Comparison of ENCODE assay signal across 11 cellular contexts in the genomic region with DNA sequence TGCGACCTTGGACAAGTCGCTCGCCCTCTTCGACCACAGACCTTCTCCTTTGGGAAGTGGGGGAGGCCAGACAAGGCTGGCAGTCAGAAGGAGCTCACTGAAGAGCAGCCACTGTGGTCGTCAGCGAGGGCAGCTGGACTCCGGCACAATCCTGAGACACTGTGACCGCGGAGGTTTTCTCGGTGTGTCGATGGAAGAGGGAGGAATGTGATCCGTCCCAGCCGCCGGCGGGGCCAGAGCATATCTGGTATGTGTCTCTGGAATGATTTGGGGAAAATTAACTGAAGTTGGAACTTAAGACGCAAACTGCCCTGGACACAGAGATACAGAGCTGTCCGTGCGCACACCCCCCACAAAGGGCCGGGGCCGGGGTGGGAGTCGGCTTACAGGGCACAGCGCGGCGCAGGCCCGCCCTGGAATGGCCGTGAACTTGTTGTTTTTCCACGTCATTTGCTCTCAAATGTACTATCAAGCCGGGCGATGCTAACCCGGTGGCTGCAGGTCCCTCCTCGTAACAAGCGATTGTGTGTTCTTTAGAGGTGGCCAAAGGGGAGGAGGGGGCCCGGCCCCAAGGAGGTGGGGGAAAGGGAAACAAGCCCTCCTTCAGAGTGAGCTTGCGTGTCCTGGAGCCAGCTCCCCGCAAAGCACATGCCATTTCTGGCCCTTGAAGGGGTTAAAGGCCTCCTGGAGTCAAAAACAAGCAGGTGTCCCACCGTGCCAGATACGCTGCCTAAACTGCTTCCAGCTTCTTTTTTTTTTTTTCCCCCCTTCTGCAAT. TPM values are rescaled to one million over a fixed set of nuclear protein-coding genes. Genes with fewer than 3 reads are reported as not detected.
DNase-seq lines count a peak whose midpoint lies in the region; ATAC-seq and TF ChIP-seq lines count a peak whose summit lies in the region.
"Had no signal": no experiment of that assay in that cellular context is flagged by ENCODE, and none has a peak within 500 bp of the region (broad histone marks: within the 10 kb centered on the region; RNA-seq: fewer than 3 reads in every experiment).

No MANE protein-coding gene starts in this region.

- CTCF ChIA-PET in AG04450 (lab: Charles Lee), result interaction anchor here (0.5 to 1.9 kb wide), 7 partner anchors 13 to 284 kb away, joined by 3 to 26 read pairs (median 3); no protein-coding TSS in a partner anchor

- TF ChIP-seq EP300 in gastroesophageal sphincter (IDR thresholded peaks at IDR 0.05), result no peak

- no peak for TF ChIP-seq POLR2A in gastroesophageal sphincter (IDR thresholded peaks at IDR 0.05)

- H3K27me3 Mint-ChIP-seq in neural crest cell (ENCODE audit: low read depth), result no peaks in the 10 kb centered on the region
- H3K27me3 Mint-ChIP-seq in stimulated activated naive CD8-positive, alpha-beta T cell treated with anti-CD3 and anti-CD28 coated beads, Interleukin-15, amount 100 ng/mL, for 72 hours, result peaks cover 37% of the 10 kb centered on the region

- DNase-seq in AG04450 (ENCODE audit: low read depth, low spot score), result peak; percentile 4
- DNase-seq in NCI-H1694 treated with DMSO at 0.1 percent for 48 hours (lab: John Stamatoyannopoulos, UW), result peak; percentile 63
- DNase-seq in fibroblast of mammary gland (ENCODE audit: low read depth), result peak; percentile 29
- no peak for DNase-seq in neural crest cell (ENCODE audit: low read depth, low spot score)
- DNase-seq in stimulated activated naive CD8-positive, alpha-beta T cell treated with anti-CD3 and anti-CD28 coated beads, Interleukin-15, amount 100 ng/mL, for 72 hours, result no peak
- DNase-seq: MM.1S, natural killer cell, SHP77 treated with DMSO at 0.1 percent for 48 hours had no signal

- ATAC-seq in gastroesophageal sphincter, result no peak
- ATAC-seq in GM18868 (IDR thresholded peaks at IDR 0.05; ENCODE audit: unreplicated experiment), result no peak
- no peak for ATAC-seq in GM19463 (IDR thresholded peaks at IDR 0.05; ENCODE audit: unreplicated experiment)
- ATAC-seq in stimulated activated naive CD8-positive, alpha-beta T cell treated with anti-CD3 and anti-CD28 coated beads, Interleukin-15, amount 100 ng/mL, for 72 hours, result no peak
- ATAC-seq: natural killer cell had no signal

- peak overlapping the region; percentile 27 for H3K27ac Mint-ChIP-seq in neural crest cell (ENCODE audit: unreplicated experiment)
- no peak overlapping the region for H3K27ac Mint-ChIP-seq in stimulated activated naive CD8-positive, alpha-beta T cell treated with anti-CD3 and anti-CD28 coated beads, Interleukin-15, amount 100 ng/mL, for 72 hours
- H3K27ac Mint-ChIP-seq: natural killer cell had no signal

- H3K36me3 ChIP-seq in gastroesophageal sphincter, result no peaks in the 10 kb centered on the region

- peaks cover 0 to 22% (median 5%) of the 10 kb centered on the region in 3 donors for H3K4me1 ChIP-seq in gastroesophageal sphincter

- H3K27me3 ChIP-seq in AG04450 (ENCODE audit: control insufficient read depth, insufficient read depth, low read length) (peaks cover 3% of the 10 kb centered on the region), gastroesophageal sphincter (no peaks in the 10 kb centered on the region)

- H3K9me3 Mint-ChIP-seq in neural crest cell, result no peaks in the 10 kb centered on the region
- no peaks in the 10 kb centered on the region for H3K9me3 Mint-ChIP-seq in stimulated activated naive CD8-positive, alpha-beta T cell treated with anti-CD3 and anti-CD28 coated beads, Interleukin-15, amount 100 ng/mL, for 72 hours
- H3K9me3 Mint-ChIP-seq: natural killer cell had no signal

- POLR2A ChIA-PET in AG04450 (lab: Yijun Ruan, JAX), result interaction anchor here (0.5 to 1.0 kb wide), 3 partner anchors 9 to 120 kb away, joined by 3 to 7 read pairs (median 3); no protein-coding TSS in a partner anchor

- no peak for TF ChIP-seq CTCF in AG04450 (IDR thresholded peaks at IDR 0.05; ENCODE audit: low read depth, low read length)
- TF ChIP-seq CTCF in fibroblast of mammary gland (conservative IDR thresholded peaks at IDR 0.05; ENCODE audit: control insufficient read depth, insufficient read depth, low read depth, low read length), result no peak
- no peak for TF ChIP-seq CTCF in neural crest cell (conservative IDR thresholded peaks at IDR 0.05)
- TF ChIP-seq CTCF in gastroesophageal sphincter (IDR thresholded peaks at IDR 0.05), result no peak

- H3K27ac ChIP-seq in AG04450 (ENCODE audit: low read depth, low read length) (peak overlapping the region; percentile 21), gastroesophageal sphincter (peak overlapping the region in 1 of 4 donors; percentile 31)

- 30 to 50% methylated on average over 2 to 12 of the region's 37 CpGs for WGBS in gastroesophageal sphincter (ENCODE audit: low coverage in 1 of 2), 2 donors

- H3K4me3 Mint-ChIP-seq in neural crest cell, result no peak overlapping the region
- no peak overlapping the region for H3K4me3 Mint-ChIP-seq in stimulated activated naive CD8-positive, alpha-beta T cell treated with anti-CD3 and anti-CD28 coated beads, Interleukin-15, amount 100 ng/mL, for 72 hours
- H3K4me3 Mint-ChIP-seq: natural killer cell had no signal

- no peaks in the 10 kb centered on the region for H3K36me3 Mint-ChIP-seq in neural crest cell (ENCODE audit: low read depth)
- H3K36me3 Mint-ChIP-seq: natural killer cell had no signal

- H3K9me3 ChIP-seq in AG04450 (ENCODE audit: control insufficient read depth, insufficient read depth, low read length), result no peaks in the 10 kb centered on the region; the same call in 1 of the 2 replicates
- H3K9me3 ChIP-seq in gastroesophageal sphincter, result no peaks in the 10 kb centered on the region

- peak overlapping the region; percentile 17; the same call in 1 of the 2 replicates for H3K4me3 ChIP-seq in AG04450 (ENCODE audit: low read depth, low read length)
- H3K4me3 ChIP-seq in fibroblast of mammary gland (ENCODE audit: control insufficient read depth, low read depth, low read length), result peak overlapping the region; percentile 6
- peak overlapping the region in 1 of 2 donors; percentile 39 for H3K4me3 ChIP-seq in gastroesophageal sphincter

- peaks cover 43% of the 10 kb centered on the region for H3K4me1 Mint-ChIP-seq in neural crest cell
- H3K4me1 Mint-ChIP-seq in stimulated activated naive CD8-positive, alpha-beta T cell treated with anti-CD3 and anti-CD28 coated beads, Interleukin-15, amount 100 ng/mL, for 72 hours, result peaks cover 6% of the 10 kb centered on the region
- H3K4me1 Mint-ChIP-seq: natural killer cell had no signal

RNA-seq across cellular contexts. Expression of a gene that starts 0.4 kb away (rescaled TPM):
- 0.07 and 0.10 TPM in 2 replicates for polyA plus RNA-seq in AG04450 (2011; rRNA removed)
- polyA minus RNA-seq in AG04450 (2011; rRNA and poly(A)+ RNA removed), result 0.22 and 0.28 TPM in 2 replicates
- total RNA-seq in neural crest cell (0.07 and 0.09 TPM in 2 replicates), gastroesophageal sphincter (under 1 TPM; 0.16 to 0.69 (median 0.36) TPM)
- total RNA-seq: natural killer cell had no signal

RNA-seq across cellular contexts. Expression of a gene that starts 31.2 kb away (rescaled TPM):
- 18.3 and 20.3 TPM in 2 replicates for polyA plus RNA-seq in AG04450 (2011; rRNA removed)
- polyA minus RNA-seq in AG04450 (2011; rRNA and poly(A)+ RNA removed), result 31.2 and 44.4 TPM in 2 replicates
- total RNA-seq in neural crest cell (26.2 and 29.5 TPM in 2 replicates), gastroesophageal sphincter (10 to 100 TPM; 27.8 to 47.2 (median 29.6) TPM)

Comparison
In these comparisons a context has a peak if more than half of its experiments do, and no peak if none do; other contexts are left out.
1. DNase-seq: peak in AG04450 (single experiment), NCI-H1694 treated with DMSO at 0.1 percent for 48 hours (single experiment) and fibroblast of mammary gland (single experiment); none in neural crest cell (single experiment) and stimulated activated naive CD8-positive, alpha-beta T cell treated with anti-CD3 and anti-CD28 coated beads, Interleukin-15, amount 100 ng/mL, for 72 hours (0 of 2).